Comparison of ENCODE assay signal across 29 cellular contexts in the genomic region with DNA sequence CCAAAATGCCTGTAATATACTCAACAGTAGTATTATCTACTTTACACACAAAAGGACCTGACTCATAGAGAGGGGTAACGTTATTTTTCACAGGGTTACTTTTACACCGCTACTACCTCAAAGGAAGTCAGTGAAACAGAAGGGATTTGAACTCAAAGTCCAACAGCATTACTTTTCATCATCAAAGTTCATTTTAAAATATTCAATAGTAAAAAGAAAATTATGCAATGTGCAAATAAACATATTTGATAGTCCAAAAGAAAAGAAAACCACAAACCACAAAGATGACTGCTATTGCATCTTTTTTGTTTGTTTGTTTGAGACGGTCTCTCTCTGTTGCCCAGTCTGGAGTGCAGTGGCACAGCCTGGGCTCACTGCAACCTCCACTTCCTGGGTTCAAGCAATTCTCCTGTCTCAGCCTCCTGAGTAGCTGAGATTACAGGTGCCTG. TPM values are rescaled to one million over a fixed set of nuclear protein-coding genes. Genes with fewer than 3 reads are reported as not detected.
DNase-seq lines count a peak whose midpoint lies in the region; ATAC-seq, FAIRE-seq and TF ChIP-seq lines count a peak whose summit lies in the region.
"Had no signal": no experiment of that assay in that cellular context is flagged by ENCODE, and none has a peak within 500 bp of the region (broad histone marks: within the 10 kb centered on the region; RNA-seq: fewer than 3 reads in every experiment).

No MANE protein-coding gene starts in this region.

- CTCF ChIA-PET in PC-3 (lab: Charles Lee), result no interaction called here

- H3K79me2 ChIP-seq in PC-3 (ENCODE audit: low read length) (peaks cover 84% of the 10 kb centered on the region), keratinocyte (ENCODE audit: control insufficient read depth, insufficient read depth, low read length) (peaks cover 14% of the 10 kb centered on the region)

- no peaks in the 10 kb centered on the region for H3K9me1 ChIP-seq in keratinocyte (ENCODE audit: control insufficient read depth, extremely low read depth, insufficient read depth, low read length)

- no peak overlapping the region for H3K4me3 ChIP-seq in PC-3 (ENCODE audit: low read length)
- peak overlapping the region in 1 of 3 experiments; percentile 6 for H3K4me3 ChIP-seq in keratinocyte (ENCODE audit: control insufficient read depth in 2 of 3, extremely low read depth in 1 of 3, insufficient read depth in 2 of 3, low read depth in 1 of 3, low read length in 3 of 3)
- no peak overlapping the region for H3K4me3 ChIP-seq in prostate gland
- H3K4me3 ChIP-seq: BLaER1 treated with 17β-estradiol and CSF1 and Interleukin-3, amounts not matched to agents 10 nM and 100 nM; pancreas; PC-9; spleen had no signal

- H3F3A ChIP-seq in PC-3 (ENCODE audit: low read length, unreplicated experiment), result no peaks in the 10 kb centered on the region

- peak overlapping the region; percentile 5 to 44 for H3K27ac Mint-ChIP-seq in effector memory CD8-positive, alpha-beta T cell
- no peak overlapping the region for H3K27ac Mint-ChIP-seq in activated T-cell treated with anti-CD3 and anti-CD28 coated beads, Interleukin-2, amount 50 U/mL, for 72 hours
- H3K27ac Mint-ChIP-seq: activated naive CD4-positive, alpha-beta T cell treated with anti-CD3 and anti-CD28 coated beads, Interleukin-2, amount 50 U/mL, for 24 hours; endodermal cell had no signal

- peaks cover 9 to 30% of the 10 kb centered on the region in 2 donors for H3K4me1 Mint-ChIP-seq in effector memory CD8-positive, alpha-beta T cell (ENCODE audit: low read depth in 2 of 2)
- no peaks in the 10 kb centered on the region for H3K4me1 Mint-ChIP-seq in activated T-cell treated with anti-CD3 and anti-CD28 coated beads, Interleukin-2, amount 50 U/mL, for 72 hours (ENCODE audit: low read depth)
- H3K4me1 Mint-ChIP-seq: neural crest cell, WTC11 had no signal

- no peaks in the 10 kb centered on the region for H3K36me3 ChIP-seq in PC-3 (ENCODE audit: low read depth, low read length)
- no peaks in the 10 kb centered on the region for H3K36me3 ChIP-seq in keratinocyte (ENCODE audit: control insufficient read depth in 2 of 2, extremely low read depth in 1 of 2, insufficient read depth in 2 of 2, low read length in 2 of 2)
- H3K36me3 ChIP-seq in prostate gland, result no peaks in the 10 kb centered on the region
- H3K36me3 ChIP-seq: BLaER1 treated with 17β-estradiol and CSF1 and Interleukin-3, amounts not matched to agents 10 nM and 100 nM; pancreas; spleen had no signal

- FAIRE-seq in keratinocyte (lab: Jason Lieb, UNC), result no peak
- no peak for FAIRE-seq in GM12891 (lab: Jason Lieb, UNC)
- FAIRE-seq: GM18507, pancreas had no signal

- H3K36me3 Mint-ChIP-seq in effector memory CD8-positive, alpha-beta T cell (ENCODE audit: insufficient read depth), result no peaks in the 10 kb centered on the region
- no peaks in the 10 kb centered on the region for H3K36me3 Mint-ChIP-seq in activated T-cell treated with anti-CD3 and anti-CD28 coated beads, Interleukin-2, amount 50 U/mL, for 72 hours (ENCODE audit: insufficient read depth in 2 of 2)
- H3K36me3 Mint-ChIP-seq: WTC11 had no signal

- peaks cover 15% of the 10 kb centered on the region for H4K20me1 ChIP-seq in PC-3 (ENCODE audit: low read length)
- H4K20me1 ChIP-seq in keratinocyte (ENCODE audit: control insufficient read depth, extremely low read depth, insufficient read depth, low read length), result no peaks in the 10 kb centered on the region
- H4K20me1 ChIP-seq: BLaER1 treated with 17β-estradiol and CSF1 and Interleukin-3, amounts not matched to agents 10 nM and 100 nM had no signal

- H3K27me3 ChIP-seq in PC-3 (ENCODE audit: low read length), result no peaks in the 10 kb centered on the region
- H3K27me3 ChIP-seq in keratinocyte (ENCODE audit: control insufficient read depth, extremely low read depth, insufficient read depth, low read length), result no peaks in the 10 kb centered on the region
- no peaks in the 10 kb centered on the region for H3K27me3 ChIP-seq in prostate gland (replicated peaks; ENCODE audit: insufficient read depth)
- H3K27me3 ChIP-seq: BLaER1 treated with 17β-estradiol and CSF1 and Interleukin-3, amounts not matched to agents 10 nM and 100 nM; pancreas; spleen had no signal

- no peak overlapping the region for H3K4me2 ChIP-seq in PC-3 (ENCODE audit: low read length)
- H3K4me2 ChIP-seq in keratinocyte (ENCODE audit: control insufficient read depth, extremely low read depth, insufficient read depth, low read depth, low read length), result peak overlapping the region; percentile 59
- H3K4me2 ChIP-seq: BLaER1 treated with 17β-estradiol and CSF1 and Interleukin-3, amounts not matched to agents 10 nM and 100 nM; PC-9 had no signal

- DNase-seq in EL, result peak; percentile 18
- peak; percentile 53 for DNase-seq in PC-3
- DNase-seq in effector memory CD8-positive, alpha-beta T cell, result no peak
- DNase-seq in keratinocyte (ENCODE audit: low read depth, low spot score), result no peak
- no peak for DNase-seq in prostate gland (ENCODE audit: low spot score)
- no peak for DNase-seq in GM12891 (ENCODE audit: insufficient read length, low spot score)
- no peak for DNase-seq in stimulated activated CD4-positive, alpha-beta T cell treated with anti-CD3 and anti-CD28 coated beads, Interleukin-2, amount 100 ng/mL, for 48 hours
- no peak for DNase-seq in activated T-cell treated with anti-CD3 and anti-CD28 coated beads, Interleukin-2, amount 50 U/mL, for 72 hours
- DNase-seq: anterior cingulate cortex; cortex of kidney; DMS53; endodermal cell; GF-D8; Kasumi-1; NCI-H1048; NCI-H1694 treated with DMSO at 0.1 percent for 48 hours; NCI-H2171; NCI-H524; pancreas; PC-9; right cardiac atrium; SIG-M5; spleen; stimulated activated CD4-positive, alpha-beta T cell treated with anti-CD3 and anti-CD28 coated beads, Interleukin-4, amount 100 ng/mL, for 1 hour had no signal

- H3K4me1 ChIP-seq in PC-3 (ENCODE audit: insufficient read depth, low read length), result peaks cover 12% of the 10 kb centered on the region
- H3K4me1 ChIP-seq in keratinocyte (ENCODE audit: control insufficient read depth, extremely low read depth, insufficient read depth, low read length), result peaks cover 14% of the 10 kb centered on the region
- no peaks in the 10 kb centered on the region for H3K4me1 ChIP-seq in prostate gland (replicated peaks)
- H3K4me1 ChIP-seq: BLaER1 treated with 17β-estradiol and CSF1 and Interleukin-3, amounts not matched to agents 10 nM and 100 nM; pancreas; spleen had no signal

- H3K9me3 ChIP-seq in PC-3 (ENCODE audit: low read length), result no peaks in the 10 kb centered on the region
- no peaks in the 10 kb centered on the region for H3K9me3 ChIP-seq in keratinocyte (ENCODE audit: control insufficient read depth, low read depth, low read length)
- no peaks in the 10 kb centered on the region for H3K9me3 ChIP-seq in prostate gland
- H3K9me3 ChIP-seq: BLaER1 treated with 17β-estradiol and CSF1 and Interleukin-3, amounts not matched to agents 10 nM and 100 nM; pancreas; spleen had no signal

- no peak for TF ChIP-seq POLR2A in prostate gland (IDR thresholded peaks at IDR 0.05)
- TF ChIP-seq POLR2A in GM12891 (IDR thresholded peaks at IDR 0.05; ENCODE audit: low read depth, low read length), result no peak

- intact Hi-C loops in PC-3 (cut with micrococcal nuclease) (no loop called here), prostate gland (cut with DNase I) (no loop called here)

- H3K27ac ChIP-seq in PC-3 (ENCODE audit: low read length), result no peak overlapping the region
- peak overlapping the region; percentile 68 for H3K27ac ChIP-seq in keratinocyte (ENCODE audit: control insufficient read depth, insufficient read depth, low read length)
- no peak overlapping the region for H3K27ac ChIP-seq in prostate gland
- H3K27ac ChIP-seq: BLaER1 treated with 17β-estradiol and CSF1 and Interleukin-3, amounts not matched to agents 10 nM and 100 nM; pancreas; PC-9; spleen had no signal

- H3K9ac ChIP-seq in PC-3 (ENCODE audit: low read length) (no peak overlapping the region), keratinocyte (ENCODE audit: control insufficient read depth, extremely low read depth, insufficient read depth, low read length) (no peak overlapping the region)
- H3K9ac ChIP-seq: BLaER1 treated with 17β-estradiol and CSF1 and Interleukin-3, amounts not matched to agents 10 nM and 100 nM had no signal

- POLR2A ChIA-PET in PC-3 (lab: Charles Lee; ENCODE audit: unreplicated experiment), result no interaction called here

- no peak overlapping the region for H2AFZ ChIP-seq in PC-3 (ENCODE audit: low read length)
- H2AFZ ChIP-seq in keratinocyte (ENCODE audit: control insufficient read depth, low read length), result no peak overlapping the region
- H2AFZ ChIP-seq: PC-9 had no signal

- no peaks in the 10 kb centered on the region for H3K27me3 Mint-ChIP-seq in effector memory CD8-positive, alpha-beta T cell
- no peaks in the 10 kb centered on the region for H3K27me3 Mint-ChIP-seq in activated T-cell treated with anti-CD3 and anti-CD28 coated beads, Interleukin-2, amount 50 U/mL, for 72 hours (ENCODE audit: low read depth)
- H3K27me3 Mint-ChIP-seq: activated naive CD4-positive, alpha-beta T cell treated with anti-CD3 and anti-CD28 coated beads, Interleukin-2, amount 50 U/mL, for 24 hours had no signal

- no peaks in the 10 kb centered on the region for H3K9me3 Mint-ChIP-seq in effector memory CD8-positive, alpha-beta T cell
- no peaks in the 10 kb centered on the region for H3K9me3 Mint-ChIP-seq in activated T-cell treated with anti-CD3 and anti-CD28 coated beads, Interleukin-2, amount 50 U/mL, for 72 hours
- H3K9me3 Mint-ChIP-seq: activated naive CD4-positive, alpha-beta T cell treated with anti-CD3 and anti-CD28 coated beads, Interleukin-2, amount 50 U/mL, for 24 hours; endodermal cell; neural crest cell; WTC11 had no signal

- 70% methylated on average over 3 of the region's 3 CpGs for WGBS in prostate gland

- dilution Hi-C loops in keratinocyte (cut with MboI; ENCODE audit: extremely low pct_ligation_motif_present, low sequenced_read_pairs), result no loop called here

- no peaks in the 10 kb centered on the region for H3K9me2 ChIP-seq in PC-3 (replicated peaks; ENCODE audit: low read length)

- ATAC-seq in PC-3, result peak; percentile 58
- peak; percentile 69 for ATAC-seq in effector memory CD8-positive, alpha-beta T cell (replicated peaks)
- ATAC-seq in activated T-cell treated with anti-CD3 and anti-CD28 coated beads, Interleukin-2, amount 50 U/mL, for 72 hours (replicated peaks in 1 of 2), result no peak
- ATAC-seq: pancreas, right cardiac atrium, WTC11 had no signal

- BruUV-seq in PC-3 (replicated peaks; lab: Mats Ljungman, UMichigan), result no TSS peak

- H3K4me3 Mint-ChIP-seq in effector memory CD8-positive, alpha-beta T cell, result no peak overlapping the region
- H3K4me3 Mint-ChIP-seq in activated T-cell treated with anti-CD3 and anti-CD28 coated beads, Interleukin-2, amount 50 U/mL, for 72 hours, result no peak overlapping the region
- H3K4me3 Mint-ChIP-seq: activated naive CD4-positive, alpha-beta T cell treated with anti-CD3 and anti-CD28 coated beads, Interleukin-2, amount 50 U/mL, for 24 hours; endodermal cell; neural crest cell; WTC11 had no signal

- TF ChIP-seq CTCF in PC-3 (conservative IDR thresholded peaks at IDR 0.05; ENCODE audit: low read depth, low read length) (no peak), keratinocyte (optimal IDR thresholded peaks at IDR 0.05 in 1 of 3, IDR thresholded peaks at IDR 0.05 in 1 of 3, conservative IDR thresholded peaks at IDR 0.05 in 1 of 3; ENCODE audit: extremely low read depth in 1 of 3, insufficient read depth in 2 of 3, low read length in 3 of 3) (no peak), prostate gland (IDR thresholded peaks at IDR 0.05) (no peak)

RNA-seq across cellular contexts. Expression of a gene that starts 15.5 kb away (rescaled TPM):
- total RNA-seq in PC-3 (2014; rRNA removed) (21.7 and 25.1 TPM in 2 replicates), prostate gland (10 to 100 TPM; 36.2 to 57.9 TPM)
- polyA plus RNA-seq in keratinocyte, result 17.2 to 27.5 TPM (median 21.1 TPM) in 3 replicates
- 45.3 TPM for polyA plus RNA-seq in keratinocyte (2011; ENCODE audit: low read depth)
- polyA plus RNA-seq in keratinocyte (2011; cell fraction: cytosol; rRNA removed), result 11.9 and 20.9 TPM in 2 replicates
- polyA plus RNA-seq in keratinocyte (2011; cell fraction: nucleus; rRNA removed), result 25.6 and 35.9 TPM in 2 replicates
- polyA plus RNA-seq in keratinocyte (2012; ENCODE audit: low replicate concordance), result 18.3 and 23.1 TPM in 2 replicates
- polyA minus RNA-seq in keratinocyte, result 10.2 to 56.7 TPM (median 27.9 TPM) in 3 replicates
- 10.6 TPM for polyA minus RNA-seq in keratinocyte (2011; cell fraction: cytosol; rRNA and poly(A)+ RNA removed)
- polyA minus RNA-seq in keratinocyte (2011; cell fraction: nucleus; rRNA and poly(A)+ RNA removed), result 40.2 and 76.2 TPM in 2 replicates
- polyA plus RNA-seq in GM12891 (2012; ENCODE audit: low read depth, missing spikeins), result 17.7 TPM
- 10 to 100 TPM; 24.8 to 26.4 TPM for total RNA-seq in activated T-cell treated with anti-CD3 and anti-CD28 coated beads, Interleukin-2, amount 50 U/mL, for 72 hours

Comparison
In these comparisons a context has a peak if more than half of its experiments do, and no peak if none do; other contexts are left out.
1. DNase-seq: peak in EL (single experiment) and PC-3 (single experiment); none in effector memory CD8-positive, alpha-beta T cell (0 of 3), keratinocyte (single experiment), prostate gland (single experiment), GM12891 (single experiment), stimulated activated CD4-positive, alpha-beta T cell treated with anti-CD3 and anti-CD28 coated beads, Interleukin-2, amount 100 ng/mL, for 48 hours (0 of 2) and activated T-cell treated with anti-CD3 and anti-CD28 coated beads, Interleukin-2, amount 50 U/mL, for 72 hours (0 of 2).
2. ATAC-seq: peak in PC-3 (single experiment) and effector memory CD8-positive, alpha-beta T cell (single experiment); none in activated T-cell treated with anti-CD3 and anti-CD28 coated beads, Interleukin-2, amount 50 U/mL, for 72 hours (0 of 2).